In genomic region chr6:145887969-145888368, GRCh38 we compare ENCODE assay signal across 8 cellular contexts.
A peak's percentile ranks its signal among the peaks of the same experiment; 100 is the strongest.
DNase-seq lines count a peak whose midpoint lies in the region; ATAC-seq and TF ChIP-seq lines count a peak whose summit lies in the region.

No MANE protein-coding gene starts in this region.

- DNase-seq in natural killer cell (no peak), RPMI7951 (ENCODE audit: low read depth) (peak; percentile 11), fibroblast of mammary gland (ENCODE audit: low read depth) (peak; percentile 25), tibial artery (peak in 1 of 2 donors; percentile 23), GM19240 (ENCODE audit: insufficient read length, low spot score) (no peak), inferior parietal cortex (ENCODE audit: extremely low spot score) (no peak)
- DNase-seq in natural killer cell treated with Interleukin-12 subunit alpha and Interleukin-12 subunit beta and Interleukin-15 and Interleukin-18, amount 100 ng/mL, for 72 hours (ENCODE audit: low spot score) = no peak

- no peaks in the 10 kb centered on the region for H3K9me3 ChIP-seq in tibial artery

- H3K4me1 Mint-ChIP-seq in natural killer cell = no peaks in the 10 kb centered on the region
- no peaks in the 10 kb centered on the region for H3K4me1 Mint-ChIP-seq in natural killer cell treated with Interleukin-12 subunit alpha and Interleukin-12 subunit beta and Interleukin-15 and Interleukin-18, amount 100 ng/mL, for 72 hours (ENCODE audit: low read depth in 2 of 2)

- intact Hi-C loops in natural killer cell (cut with micrococcal nuclease) (no loop called here), tibial artery (cut with DNase I; ENCODE audit: low total_unique reads) (no loop called here)

- H3K27ac ChIP-seq in tibial artery = no peak overlapping the region

- ATAC-seq in natural killer cell (no peak), HG02571 (IDR thresholded peaks at IDR 0.05; ENCODE audit: unreplicated experiment) (no peak)
- ATAC-seq in natural killer cell treated with Interleukin-12 subunit alpha and Interleukin-12 subunit beta and Interleukin-15 and Interleukin-18, amount 100 ng/mL, for 72 hours = no peak

- H3K27ac Mint-ChIP-seq in natural killer cell = no peak overlapping the region
- H3K27ac Mint-ChIP-seq in natural killer cell treated with Interleukin-12 subunit alpha and Interleukin-12 subunit beta and Interleukin-15 and Interleukin-18, amount 100 ng/mL, for 72 hours = no peak overlapping the region

- H3K27me3 Mint-ChIP-seq in natural killer cell (ENCODE audit: low read depth in 2 of 2) = no peaks in the 10 kb centered on the region
- no peaks in the 10 kb centered on the region for H3K27me3 Mint-ChIP-seq in natural killer cell treated with Interleukin-12 subunit alpha and Interleukin-12 subunit beta and Interleukin-15 and Interleukin-18, amount 100 ng/mL, for 72 hours

- H3K4me1 ChIP-seq in tibial artery = no peaks in the 10 kb centered on the region

- no peak overlapping the region for H3K4me3 Mint-ChIP-seq in natural killer cell
- H3K4me3 Mint-ChIP-seq in natural killer cell treated with Interleukin-12 subunit alpha and Interleukin-12 subunit beta and Interleukin-15 and Interleukin-18, amount 100 ng/mL, for 72 hours = no peak overlapping the region

- H3K9me3 Mint-ChIP-seq in natural killer cell = no peaks in the 10 kb centered on the region
- H3K9me3 Mint-ChIP-seq in natural killer cell treated with Interleukin-12 subunit alpha and Interleukin-12 subunit beta and Interleukin-15 and Interleukin-18, amount 100 ng/mL, for 72 hours = no peaks in the 10 kb centered on the region

- H3K4me3 ChIP-seq in fibroblast of mammary gland (ENCODE audit: control insufficient read depth, low read depth, low read length) (no peak overlapping the region), tibial artery (no peak overlapping the region)

- H3K27me3 ChIP-seq in tibial artery = no peaks in the 10 kb centered on the region

- peak; percentile 21 for TF ChIP-seq CTCF in natural killer cell (IDR thresholded peaks at IDR 0.05)
- TF ChIP-seq CTCF in fibroblast of mammary gland (conservative IDR thresholded peaks at IDR 0.05; ENCODE audit: control insufficient read depth, insufficient read depth, low read depth, low read length) = peak; percentile 37
- TF ChIP-seq CTCF in tibial artery (IDR thresholded peaks at IDR 0.05) = peak; percentile 46 to 55

- peaks cover 7 to 36% (median 15%) of the 10 kb centered on the region in 3 donors for H3K36me3 ChIP-seq in tibial artery

- H3K36me3 Mint-ChIP-seq in natural killer cell = peaks cover 17% of the 10 kb centered on the region
- no peaks in the 10 kb centered on the region for H3K36me3 Mint-ChIP-seq in natural killer cell treated with Interleukin-12 subunit alpha and Interleukin-12 subunit beta and Interleukin-15 and Interleukin-18, amount 100 ng/mL, for 72 hours

Comparison
In these comparisons a context has a peak if more than half of its experiments do, and no peak if none do; other contexts are left out.
1. DNase-seq: peak in RPMI7951 (single experiment) and fibroblast of mammary gland (single experiment); none in natural killer cell (single experiment), natural killer cell treated with Interleukin-12 subunit alpha and Interleukin-12 subunit beta and Interleukin-15 and Interleukin-18, amount 100 ng/mL, for 72 hours (single experiment), GM19240 (single experiment) and inferior parietal cortex (single experiment).
2. Peak in every context shown above with its lines, with median percentiles within 50 percentile points of each other: CTCF ChIP-seq.